In the genomic region with DNA sequence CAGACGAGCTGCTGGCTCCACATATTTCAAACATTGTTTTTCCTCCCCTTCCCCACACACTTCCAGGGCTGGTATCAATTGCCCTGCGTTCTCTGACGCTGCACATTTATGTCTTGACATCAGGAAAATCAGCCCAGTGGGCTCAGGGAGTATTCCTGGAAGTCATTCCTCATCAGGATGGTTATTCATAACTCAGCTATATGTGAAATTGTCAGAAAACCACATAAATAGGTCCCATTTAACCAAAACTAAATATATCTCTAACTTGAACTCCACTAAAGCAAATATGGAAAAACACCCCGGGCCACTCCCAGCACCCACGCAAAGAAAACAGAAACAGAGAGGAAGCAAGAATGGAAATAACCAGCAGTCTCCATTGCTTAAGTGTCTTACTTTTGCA, we compare ENCODE assay signal across 28 cellular contexts.
DNase-seq lines count a peak whose midpoint lies in the region; ATAC-seq and TF ChIP-seq lines count a peak whose summit lies in the region.
"Had no signal": no experiment of that assay in that cellular context is flagged by ENCODE, and none has a peak within 500 bp of the region (broad histone marks: within the 10 kb centered on the region; RNA-seq: fewer than 3 reads in every experiment).

No MANE protein-coding gene starts in this region.

- H3K4me1 Mint-ChIP-seq in H9 = peaks cover 13 to 17% of the 10 kb centered on the region in 2 experiments

- H3K9me2 ChIP-seq in hepatocyte (replicated peaks; ENCODE audit: insufficient read depth) = no peaks in the 10 kb centered on the region

- H3K4me2 ChIP-seq in H9 (ENCODE audit: insufficient read depth, insufficient read length, low read length) (no peak overlapping the region), hepatocyte (no peak overlapping the region)

- WGBS in H9 (ENCODE audit: extremely low coverage, insufficient read length, low lambda C conversion rate) = no CpG with 5 or more reads among the region's 5 CpGs
- WGBS in hepatocyte (ENCODE audit: low lambda C conversion rate, missing lambda C conversion rate) = 76% methylated on average over 5 of the region's 5 CpGs

- no peak overlapping the region for H2BK5ac ChIP-seq in H9 (ENCODE audit: insufficient read length, low read length)

- no peak overlapping the region for H3K56ac ChIP-seq in H9 (ENCODE audit: insufficient read length, low read depth, low read length)

- H3K27me3 Mint-ChIP-seq in H9 (ENCODE audit: low read depth) = no peaks in the 10 kb centered on the region
- H3K27me3 Mint-ChIP-seq: activated naive CD4-positive, alpha-beta T cell treated with anti-CD3 and anti-CD28 coated beads, Interleukin-2, amount 50 U/mL, for 24 hours had no signal

- H3K36me3 Mint-ChIP-seq in H9 (ENCODE audit: insufficient read depth in 1 of 3, low read depth in 3 of 3) = no peaks in the 10 kb centered on the region
- H3K36me3 Mint-ChIP-seq: activated naive CD4-positive, alpha-beta T cell treated with anti-CD3 and anti-CD28 coated beads, Interleukin-2, amount 50 U/mL, for 24 hours; natural killer cell had no signal

- no peak overlapping the region for H3K4ac ChIP-seq in H9 (ENCODE audit: low read depth, low read length)

- H3K27ac ChIP-seq in H9 (ENCODE audit: insufficient read length, low read depth, low read length) = no peak overlapping the region
- peak overlapping the region; percentile 44 for H3K27ac ChIP-seq in hepatocyte
- peak overlapping the region; percentile 8 for H3K27ac ChIP-seq in subcutaneous abdominal adipose tissue (ENCODE audit: low read depth, low read length)
- H3K27ac ChIP-seq: foreskin keratinocyte, left lung, parathyroid adenoma, VCaP had no signal

- no peak overlapping the region for H3K14ac ChIP-seq in H9 (ENCODE audit: insufficient read depth, low read length)

- no peak overlapping the region for H3K27ac Mint-ChIP-seq in H9
- H3K27ac Mint-ChIP-seq: T-helper 2 cell treated with Interferon-gamma antibody and Interleukin-4, amounts not matched to agents 5 μg/mL and 100 μg/mL, for 36 hours had no signal

- no peak overlapping the region for H2AK5ac ChIP-seq in H9 (ENCODE audit: insufficient read length, low read length)

- H3K23ac ChIP-seq in H9 (ENCODE audit: insufficient read length, low read depth, low read length) = no peak overlapping the region

- H3K36me3 ChIP-seq in hepatocyte (replicated peaks; ENCODE audit: insufficient read depth, low read depth) (no peaks in the 10 kb centered on the region), subcutaneous abdominal adipose tissue (ENCODE audit: control insufficient read depth in 5 of 5, insufficient read depth in 5 of 5, low read length in 5 of 5) (no peaks in the 10 kb centered on the region)
- H3K36me3 ChIP-seq: left lung, uterus had no signal

- H3K79me2 ChIP-seq in H9 (ENCODE audit: insufficient read depth, low read length) (no peaks in the 10 kb centered on the region), hepatocyte (no peaks in the 10 kb centered on the region)
- H3K79me2 ChIP-seq: parathyroid adenoma had no signal

- no peak overlapping the region for H3T11ph ChIP-seq in H9 (ENCODE audit: low read length)

- no peak overlapping the region for H4K8ac ChIP-seq in H9 (replicated peaks; ENCODE audit: insufficient read length, low read depth, low read length)

- H3K9me3 Mint-ChIP-seq in H9 = no peaks in the 10 kb centered on the region; a peak in 2 of 5 replicates
- H3K9me3 Mint-ChIP-seq: activated naive CD4-positive, alpha-beta T cell treated with anti-CD3 and anti-CD28 coated beads, Interleukin-2, amount 50 U/mL, for 24 hours; natural killer cell had no signal

- no peaks in the 10 kb centered on the region for H3K79me1 ChIP-seq in H9 (ENCODE audit: insufficient read depth, low read depth, low read length, poor library complexity, severe bottlenecking)

- H4K20me1 ChIP-seq in H9 (ENCODE audit: control insufficient read depth, insufficient read depth, insufficient read length) (no peaks in the 10 kb centered on the region), hepatocyte (ENCODE audit: insufficient read depth, poor library complexity, severe bottlenecking) (no peaks in the 10 kb centered on the region)

- H4K5ac ChIP-seq in H9 (ENCODE audit: insufficient read length, low read depth, low read length) = no peak overlapping the region

- TF ChIP-seq CTCF in H9 (conservative IDR thresholded peaks at IDR 0.05) (no peak), hepatocyte (IDR thresholded peaks at IDR 0.05; ENCODE audit: poor library complexity) (no peak)

- H4K91ac ChIP-seq in H9 (ENCODE audit: insufficient read length, low read depth, low read length) = no peak overlapping the region

- ATAC-seq in HG03175 (IDR thresholded peaks at IDR 0.05; ENCODE audit: unreplicated experiment) = no peak
- ATAC-seq: foreskin keratinocyte, left lung, natural killer cell had no signal

- H3K4me3 ChIP-seq in hepatocyte = no peak overlapping the region
- no peak overlapping the region for H3K4me3 ChIP-seq in subcutaneous abdominal adipose tissue (ENCODE audit: low read depth in 1 of 5, low read length in 5 of 5)
- H3K4me3 ChIP-seq: left lung, uterus had no signal

- DNase-seq in H9 = peak; percentile 2
- peak; percentile 18 for DNase-seq in brain pericyte (ENCODE audit: low read depth, low spot score)
- no peak for DNase-seq in hepatocyte (ENCODE audit: low spot score)
- no peak for DNase-seq in SHP77 treated with DMSO at 0.1 percent for 48 hours (lab: John Stamatoyannopoulos, UW)
- DNase-seq in DMS 273 treated with DMSO at 0.1 percent for 48 hours (lab: John Stamatoyannopoulos, UW) = no peak
- DNase-seq: activated CD4-positive, alpha-beta T cell treated with anti-CD3 and anti-CD28 coated beads for 48 hours; anterior cingulate cortex; cerebellar nuclear complex; foreskin keratinocyte; hippocampal formation; KBM-7; left lung; midbrain; MM.1S; natural killer cell; NCI-H1417; NCI-H2081 treated with DMSO at 0.1 percent for 48 hours; NCI-H345; NCI-H748 treated with DMSO at 0.1 percent for 48 hours; stimulated activated CD8-positive, alpha-beta memory T cell treated with anti-CD3 and anti-CD28 coated beads, Interleukin-4, amount 100 ng/mL, for 48 hours; uterus had no signal

- H2AFZ ChIP-seq in H9 (ENCODE audit: low read length) (no peak overlapping the region), hepatocyte (no peak overlapping the region)
- H2AFZ ChIP-seq: parathyroid adenoma had no signal

- H3K23me2 ChIP-seq in H9 (ENCODE audit: insufficient read length, low read depth, low read length, poor library complexity, severe bottlenecking) = no peaks in the 10 kb centered on the region

- H2BK120ac ChIP-seq in H9 (ENCODE audit: low read depth, low read length, poor library complexity, severe bottlenecking) = no peak overlapping the region

- H3K4me1 ChIP-seq in H9 (ENCODE audit: insufficient read depth, low read length) (no peaks in the 10 kb centered on the region), hepatocyte (ENCODE audit: insufficient read depth) (peaks cover 27% of the 10 kb centered on the region), subcutaneous abdominal adipose tissue (ENCODE audit: control insufficient read depth in 5 of 5, insufficient read depth in 5 of 5, low read length in 5 of 5) (peaks cover 0 to 12% (median 5%) of the 10 kb centered on the region in 5 donors)
- H3K4me1 ChIP-seq: foreskin keratinocyte, parathyroid adenoma, uterus had no signal

- H2BK12ac ChIP-seq in H9 (ENCODE audit: insufficient read length, low read depth, low read length) = no peak overlapping the region

- no peak overlapping the region for H3K18ac ChIP-seq in H9 (ENCODE audit: insufficient read length, low read depth, low read length)

- H2BK15ac ChIP-seq in H9 (ENCODE audit: low read depth, low read length) = no peak overlapping the region

- H3K27me3 ChIP-seq in H9 (ENCODE audit: insufficient read depth, low read length) (no peaks in the 10 kb centered on the region), hepatocyte (no peaks in the 10 kb centered on the region), subcutaneous abdominal adipose tissue (ENCODE audit: control insufficient read depth in 5 of 5, insufficient read depth in 4 of 5, low read length in 5 of 5) (no peaks in the 10 kb centered on the region)
- H3K27me3 ChIP-seq: foreskin keratinocyte, left lung, uterus had no signal

- no peak overlapping the region for H3K9ac ChIP-seq in H9 (ENCODE audit: extremely low read depth, insufficient read length, low read length)
- H3K9ac ChIP-seq in subcutaneous abdominal adipose tissue (ENCODE audit: low read length in 5 of 5) = no peak overlapping the region
- H3K9ac ChIP-seq: parathyroid adenoma had no signal

- H3K9me3 ChIP-seq in H9 (ENCODE audit: control insufficient read depth, low read depth, low read length) (no peaks in the 10 kb centered on the region), hepatocyte (ENCODE audit: low read depth) (no peaks in the 10 kb centered on the region), subcutaneous abdominal adipose tissue (ENCODE audit: control insufficient read depth in 5 of 5, low read length in 5 of 5) (peaks cover 0 to 6% (median 4%) of the 10 kb centered on the region in 5 donors)
- H3K9me3 ChIP-seq: left lung, uterus had no signal

- H3K4me3 Mint-ChIP-seq in H9 = no peak overlapping the region
- H3K4me3 Mint-ChIP-seq: activated naive CD4-positive, alpha-beta T cell treated with anti-CD3 and anti-CD28 coated beads, Interleukin-2, amount 50 U/mL, for 24 hours; CD14-positive monocyte; natural killer cell; T-helper 2 cell treated with Interferon-gamma antibody and Interleukin-4, amounts not matched to agents 5 μg/mL and 100 μg/mL, for 36 hours had no signal

- no peak overlapping the region for H2BK20ac ChIP-seq in H9 (ENCODE audit: low read depth, low read length, poor library complexity, severe bottlenecking)

Comparison
In these comparisons a context has a peak if more than half of its experiments do, and no peak if none do; other contexts are left out.
1. DNase-seq: peak in H9 (single experiment) and brain pericyte (single experiment); none in hepatocyte (single experiment), SHP77 treated with DMSO at 0.1 percent for 48 hours (single experiment) and DMS 273 treated with DMSO at 0.1 percent for 48 hours (single experiment).